ENCODE assay signal across 1 cellular context in the genomic region with DNA sequence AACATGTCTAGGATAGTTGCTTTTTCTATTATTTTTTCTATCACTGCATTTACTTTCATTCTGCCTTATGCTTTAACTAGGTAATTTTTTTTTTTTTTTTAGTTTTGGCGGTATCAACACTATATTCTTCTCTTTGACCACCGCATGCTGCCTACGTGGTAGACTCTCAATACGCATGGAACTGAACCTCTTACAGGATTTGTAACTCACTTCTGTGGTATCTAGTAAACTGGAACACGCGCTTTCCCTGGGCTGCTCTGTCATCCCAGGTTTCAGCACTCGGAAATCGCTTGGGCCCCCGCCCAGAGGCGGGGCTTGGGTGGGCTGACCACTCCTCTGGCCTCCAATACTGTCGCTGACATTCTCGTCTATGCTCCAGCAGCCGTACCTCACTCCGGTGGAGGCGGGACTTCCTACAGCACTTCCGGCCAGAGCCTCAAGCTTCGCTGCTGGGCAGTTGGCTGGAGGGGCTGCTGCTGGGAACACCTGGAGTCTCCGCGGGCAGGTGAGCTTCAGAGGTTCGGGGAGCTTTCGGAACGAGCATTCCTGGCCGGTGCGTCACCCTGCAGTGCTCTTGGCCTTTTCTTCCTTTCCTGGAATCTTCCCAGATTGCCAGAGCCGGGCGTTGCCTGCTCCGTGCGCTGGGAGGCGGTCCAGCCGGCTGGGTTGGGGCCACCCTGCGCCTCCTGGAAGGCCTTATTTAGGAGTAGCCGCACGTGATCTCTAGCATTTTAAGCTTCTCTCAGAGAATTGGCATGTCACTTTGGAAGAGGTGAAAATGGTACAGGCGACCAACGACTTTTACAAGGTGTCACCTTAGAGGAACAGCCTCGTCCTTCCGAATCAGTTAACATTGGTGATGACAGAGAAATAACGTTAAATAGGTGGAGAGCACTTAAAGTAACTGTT.
TF ChIP-seq lines count a peak whose summit lies in the region.

A gene with protein sequence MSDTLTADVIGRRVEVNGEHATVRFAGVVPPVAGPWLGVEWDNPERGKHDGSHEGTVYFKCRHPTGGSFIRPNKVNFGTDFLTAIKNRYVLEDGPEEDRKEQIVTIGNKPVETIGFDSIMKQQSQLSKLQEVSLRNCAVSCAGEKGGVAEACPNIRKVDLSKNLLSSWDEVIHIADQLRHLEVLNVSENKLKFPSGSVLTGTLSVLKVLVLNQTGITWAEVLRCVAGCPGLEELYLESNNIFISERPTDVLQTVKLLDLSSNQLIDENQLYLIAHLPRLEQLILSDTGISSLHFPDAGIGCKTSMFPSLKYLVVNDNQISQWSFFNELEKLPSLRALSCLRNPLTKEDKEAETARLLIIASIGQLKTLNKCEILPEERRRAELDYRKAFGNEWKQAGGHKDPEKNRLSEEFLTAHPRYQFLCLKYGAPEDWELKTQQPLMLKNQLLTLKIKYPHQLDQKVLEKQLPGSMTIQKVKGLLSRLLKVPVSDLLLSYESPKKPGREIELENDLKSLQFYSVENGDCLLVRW (plus strand): TSS at position 428 of the 909 bp plus-strand sequence. CDS start 12,623 bp downstream, outside the sequence.

TF ChIP-seq in GM12878, 131 proteins besides CTCF, POLR2A, EP300 and RAD21 (continued from another document and continues in another):
- TF ChIP-seq, protein P1, sequence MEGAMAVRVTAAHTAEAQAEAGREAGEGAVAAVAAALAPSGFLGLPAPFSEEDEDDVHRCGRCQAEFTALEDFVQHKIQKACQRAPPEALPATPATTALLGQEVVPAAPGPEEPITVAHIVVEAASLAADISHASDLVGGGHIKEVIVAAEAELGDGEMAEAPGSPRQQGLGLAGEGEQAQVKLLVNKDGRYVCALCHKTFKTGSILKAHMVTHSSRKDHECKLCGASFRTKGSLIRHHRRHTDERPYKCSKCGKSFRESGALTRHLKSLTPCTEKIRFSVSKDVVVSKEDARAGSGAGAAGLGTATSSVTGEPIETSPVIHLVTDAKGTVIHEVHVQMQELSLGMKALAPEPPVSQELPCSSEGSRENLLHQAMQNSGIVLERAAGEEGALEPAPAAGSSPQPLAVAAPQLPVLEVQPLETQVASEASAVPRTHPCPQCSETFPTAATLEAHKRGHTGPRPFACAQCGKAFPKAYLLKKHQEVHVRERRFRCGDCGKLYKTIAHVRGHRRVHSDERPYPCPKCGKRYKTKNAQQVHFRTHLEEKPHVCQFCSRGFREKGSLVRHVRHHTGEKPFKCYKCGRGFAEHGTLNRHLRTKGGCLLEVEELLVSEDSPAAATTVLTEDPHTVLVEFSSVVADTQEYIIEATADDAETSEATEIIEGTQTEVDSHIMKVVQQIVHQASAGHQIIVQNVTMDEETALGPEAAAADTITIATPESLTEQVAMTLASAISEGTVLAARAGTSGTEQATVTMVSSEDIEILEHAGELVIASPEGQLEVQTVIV (IDR thresholded peaks at IDR 0.05; ENCODE audit: borderline replicate concordance, partially characterized antibody) = peak; percentile 61
- TF ChIP-seq SMAD5 (IDR thresholded peaks at IDR 0.05; ENCODE audit: low read depth) = peak; percentile 86; the same call in 1 of the 2 replicates
- peak; percentile 67; the same call in 1 of the 2 replicates for TF ChIP-seq NBN (IDR thresholded peaks at IDR 0.05)
- TF ChIP-seq, protein P2, sequence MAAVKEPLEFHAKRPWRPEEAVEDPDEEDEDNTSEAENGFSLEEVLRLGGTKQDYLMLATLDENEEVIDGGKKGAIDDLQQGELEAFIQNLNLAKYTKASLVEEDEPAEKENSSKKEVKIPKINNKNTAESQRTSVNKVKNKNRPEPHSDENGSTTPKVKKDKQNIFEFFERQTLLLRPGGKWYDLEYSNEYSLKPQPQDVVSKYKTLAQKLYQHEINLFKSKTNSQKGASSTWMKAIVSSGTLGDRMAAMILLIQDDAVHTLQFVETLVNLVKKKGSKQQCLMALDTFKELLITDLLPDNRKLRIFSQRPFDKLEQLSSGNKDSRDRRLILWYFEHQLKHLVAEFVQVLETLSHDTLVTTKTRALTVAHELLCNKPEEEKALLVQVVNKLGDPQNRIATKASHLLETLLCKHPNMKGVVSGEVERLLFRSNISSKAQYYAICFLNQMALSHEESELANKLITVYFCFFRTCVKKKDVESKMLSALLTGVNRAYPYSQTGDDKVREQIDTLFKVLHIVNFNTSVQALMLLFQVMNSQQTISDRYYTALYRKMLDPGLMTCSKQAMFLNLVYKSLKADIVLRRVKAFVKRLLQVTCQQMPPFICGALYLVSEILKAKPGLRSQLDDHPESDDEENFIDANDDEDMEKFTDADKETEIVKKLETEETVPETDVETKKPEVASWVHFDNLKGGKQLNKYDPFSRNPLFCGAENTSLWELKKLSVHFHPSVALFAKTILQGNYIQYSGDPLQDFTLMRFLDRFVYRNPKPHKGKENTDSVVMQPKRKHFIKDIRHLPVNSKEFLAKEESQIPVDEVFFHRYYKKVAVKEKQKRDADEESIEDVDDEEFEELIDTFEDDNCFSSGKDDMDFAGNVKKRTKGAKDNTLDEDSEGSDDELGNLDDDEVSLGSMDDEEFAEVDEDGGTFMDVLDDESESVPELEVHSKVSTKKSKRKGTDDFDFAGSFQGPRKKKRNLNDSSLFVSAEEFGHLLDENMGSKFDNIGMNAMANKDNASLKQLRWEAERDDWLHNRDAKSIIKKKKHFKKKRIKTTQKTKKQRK (IDR thresholded peaks at IDR 0.05; ENCODE audit: low read depth, low read length) = no peak
- no peak for TF ChIP-seq MTA3 (IDR thresholded peaks at IDR 0.05; ENCODE audit: borderline replicate concordance, low read length)
- TF ChIP-seq, protein P3, sequence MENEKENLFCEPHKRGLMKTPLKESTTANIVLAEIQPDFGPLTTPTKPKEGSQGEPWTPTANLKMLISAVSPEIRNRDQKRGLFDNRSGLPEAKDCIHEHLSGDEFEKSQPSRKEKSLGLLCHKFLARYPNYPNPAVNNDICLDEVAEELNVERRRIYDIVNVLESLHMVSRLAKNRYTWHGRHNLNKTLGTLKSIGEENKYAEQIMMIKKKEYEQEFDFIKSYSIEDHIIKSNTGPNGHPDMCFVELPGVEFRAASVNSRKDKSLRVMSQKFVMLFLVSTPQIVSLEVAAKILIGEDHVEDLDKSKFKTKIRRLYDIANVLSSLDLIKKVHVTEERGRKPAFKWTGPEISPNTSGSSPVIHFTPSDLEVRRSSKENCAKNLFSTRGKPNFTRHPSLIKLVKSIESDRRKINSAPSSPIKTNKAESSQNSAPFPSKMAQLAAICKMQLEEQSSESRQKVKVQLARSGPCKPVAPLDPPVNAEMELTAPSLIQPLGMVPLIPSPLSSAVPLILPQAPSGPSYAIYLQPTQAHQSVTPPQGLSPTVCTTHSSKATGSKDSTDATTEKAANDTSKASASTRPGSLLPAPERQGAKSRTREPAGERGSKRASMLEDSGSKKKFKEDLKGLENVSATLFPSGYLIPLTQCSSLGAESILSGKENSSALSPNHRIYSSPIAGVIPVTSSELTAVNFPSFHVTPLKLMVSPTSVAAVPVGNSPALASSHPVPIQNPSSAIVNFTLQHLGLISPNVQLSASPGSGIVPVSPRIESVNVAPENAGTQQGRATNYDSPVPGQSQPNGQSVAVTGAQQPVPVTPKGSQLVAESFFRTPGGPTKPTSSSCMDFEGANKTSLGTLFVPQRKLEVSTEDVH (IDR thresholded peaks at IDR 0.05; ENCODE audit: low read depth, partially characterized antibody) = no peak
- no peak for TF ChIP-seq MEF2B (IDR thresholded peaks at IDR 0.05; ENCODE audit: partially characterized antibody, poor library complexity, severe bottlenecking)
- peak; percentile 69; the same call in 1 of the 3 replicates for TF ChIP-seq POU2F2 (IDR thresholded peaks at IDR 0.05; ENCODE audit: borderline replicate concordance, low read depth, low read length)
- TF ChIP-seq ZNF274 (IDR thresholded peaks at IDR 0.05; ENCODE audit: insufficient read depth, insufficient read length) = no peak
- no peak for TF ChIP-seq DPF2 (IDR thresholded peaks at IDR 0.05)
- TF ChIP-seq ESRRA (IDR thresholded peaks at IDR 0.05; ENCODE audit: low read length) = no peak
- TF ChIP-seq, protein P4, sequence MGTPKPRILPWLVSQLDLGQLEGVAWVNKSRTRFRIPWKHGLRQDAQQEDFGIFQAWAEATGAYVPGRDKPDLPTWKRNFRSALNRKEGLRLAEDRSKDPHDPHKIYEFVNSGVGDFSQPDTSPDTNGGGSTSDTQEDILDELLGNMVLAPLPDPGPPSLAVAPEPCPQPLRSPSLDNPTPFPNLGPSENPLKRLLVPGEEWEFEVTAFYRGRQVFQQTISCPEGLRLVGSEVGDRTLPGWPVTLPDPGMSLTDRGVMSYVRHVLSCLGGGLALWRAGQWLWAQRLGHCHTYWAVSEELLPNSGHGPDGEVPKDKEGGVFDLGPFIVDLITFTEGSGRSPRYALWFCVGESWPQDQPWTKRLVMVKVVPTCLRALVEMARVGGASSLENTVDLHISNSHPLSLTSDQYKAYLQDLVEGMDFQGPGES (IDR thresholded peaks at IDR 0.05) = no peak
- TF ChIP-seq LARP7 (IDR thresholded peaks at IDR 0.05) = peak; percentile 36; the same call in 1 of the 2 replicates
- TF ChIP-seq ASH2L (IDR thresholded peaks at IDR 0.05; ENCODE audit: borderline replicate concordance, low read depth) = no peak
- TF ChIP-seq RUNX3 (IDR thresholded peaks at IDR 0.05; ENCODE audit: low read length) = peak; percentile 3; the same call in 1 of the 2 replicates
- TF ChIP-seq MYB (IDR thresholded peaks at IDR 0.05; ENCODE audit: borderline replicate concordance, low read depth, low read length) = peak; percentile 35; the same call in 1 of the 2 replicates
- TF ChIP-seq, protein P5, sequence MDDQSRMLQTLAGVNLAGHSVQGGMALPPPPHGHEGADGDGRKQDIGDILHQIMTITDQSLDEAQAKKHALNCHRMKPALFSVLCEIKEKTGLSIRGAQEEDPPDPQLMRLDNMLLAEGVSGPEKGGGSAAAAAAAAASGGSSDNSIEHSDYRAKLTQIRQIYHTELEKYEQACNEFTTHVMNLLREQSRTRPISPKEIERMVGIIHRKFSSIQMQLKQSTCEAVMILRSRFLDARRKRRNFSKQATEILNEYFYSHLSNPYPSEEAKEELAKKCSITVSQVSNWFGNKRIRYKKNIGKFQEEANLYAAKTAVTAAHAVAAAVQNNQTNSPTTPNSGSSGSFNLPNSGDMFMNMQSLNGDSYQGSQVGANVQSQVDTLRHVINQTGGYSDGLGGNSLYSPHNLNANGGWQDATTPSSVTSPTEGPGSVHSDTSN (IDR thresholded peaks at IDR 0.05; ENCODE audit: insufficient replicate concordance, low read depth, low read length) = peak; percentile 69
- peak; percentile 23; the same call in 1 of the 2 replicates for TF ChIP-seq RB1 (IDR thresholded peaks at IDR 0.05; ENCODE audit: borderline replicate concordance)
- TF ChIP-seq, protein P6, sequence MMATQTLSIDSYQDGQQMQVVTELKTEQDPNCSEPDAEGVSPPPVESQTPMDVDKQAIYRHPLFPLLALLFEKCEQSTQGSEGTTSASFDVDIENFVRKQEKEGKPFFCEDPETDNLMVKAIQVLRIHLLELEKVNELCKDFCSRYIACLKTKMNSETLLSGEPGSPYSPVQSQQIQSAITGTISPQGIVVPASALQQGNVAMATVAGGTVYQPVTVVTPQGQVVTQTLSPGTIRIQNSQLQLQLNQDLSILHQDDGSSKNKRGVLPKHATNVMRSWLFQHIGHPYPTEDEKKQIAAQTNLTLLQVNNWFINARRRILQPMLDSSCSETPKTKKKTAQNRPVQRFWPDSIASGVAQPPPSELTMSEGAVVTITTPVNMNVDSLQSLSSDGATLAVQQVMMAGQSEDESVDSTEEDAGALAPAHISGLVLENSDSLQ (IDR thresholded peaks at IDR 0.05) = peak; percentile 90
- no peak for TF ChIP-seq FOXM1 (IDR thresholded peaks at IDR 0.05; ENCODE audit: low read depth, low read length)
- no peak for TF ChIP-seq HDGF (IDR thresholded peaks at IDR 0.05)
- TF ChIP-seq RELA (IDR thresholded peaks at IDR 0.05; ENCODE audit: borderline replicate concordance, partially characterized antibody) = no peak
- no peak for TF ChIP-seq EGR1 (IDR thresholded peaks at IDR 0.05; ENCODE audit: borderline replicate concordance in 1 of 2, low read depth in 2 of 2, low read length in 2 of 2)
- TF ChIP-seq, protein P7, sequence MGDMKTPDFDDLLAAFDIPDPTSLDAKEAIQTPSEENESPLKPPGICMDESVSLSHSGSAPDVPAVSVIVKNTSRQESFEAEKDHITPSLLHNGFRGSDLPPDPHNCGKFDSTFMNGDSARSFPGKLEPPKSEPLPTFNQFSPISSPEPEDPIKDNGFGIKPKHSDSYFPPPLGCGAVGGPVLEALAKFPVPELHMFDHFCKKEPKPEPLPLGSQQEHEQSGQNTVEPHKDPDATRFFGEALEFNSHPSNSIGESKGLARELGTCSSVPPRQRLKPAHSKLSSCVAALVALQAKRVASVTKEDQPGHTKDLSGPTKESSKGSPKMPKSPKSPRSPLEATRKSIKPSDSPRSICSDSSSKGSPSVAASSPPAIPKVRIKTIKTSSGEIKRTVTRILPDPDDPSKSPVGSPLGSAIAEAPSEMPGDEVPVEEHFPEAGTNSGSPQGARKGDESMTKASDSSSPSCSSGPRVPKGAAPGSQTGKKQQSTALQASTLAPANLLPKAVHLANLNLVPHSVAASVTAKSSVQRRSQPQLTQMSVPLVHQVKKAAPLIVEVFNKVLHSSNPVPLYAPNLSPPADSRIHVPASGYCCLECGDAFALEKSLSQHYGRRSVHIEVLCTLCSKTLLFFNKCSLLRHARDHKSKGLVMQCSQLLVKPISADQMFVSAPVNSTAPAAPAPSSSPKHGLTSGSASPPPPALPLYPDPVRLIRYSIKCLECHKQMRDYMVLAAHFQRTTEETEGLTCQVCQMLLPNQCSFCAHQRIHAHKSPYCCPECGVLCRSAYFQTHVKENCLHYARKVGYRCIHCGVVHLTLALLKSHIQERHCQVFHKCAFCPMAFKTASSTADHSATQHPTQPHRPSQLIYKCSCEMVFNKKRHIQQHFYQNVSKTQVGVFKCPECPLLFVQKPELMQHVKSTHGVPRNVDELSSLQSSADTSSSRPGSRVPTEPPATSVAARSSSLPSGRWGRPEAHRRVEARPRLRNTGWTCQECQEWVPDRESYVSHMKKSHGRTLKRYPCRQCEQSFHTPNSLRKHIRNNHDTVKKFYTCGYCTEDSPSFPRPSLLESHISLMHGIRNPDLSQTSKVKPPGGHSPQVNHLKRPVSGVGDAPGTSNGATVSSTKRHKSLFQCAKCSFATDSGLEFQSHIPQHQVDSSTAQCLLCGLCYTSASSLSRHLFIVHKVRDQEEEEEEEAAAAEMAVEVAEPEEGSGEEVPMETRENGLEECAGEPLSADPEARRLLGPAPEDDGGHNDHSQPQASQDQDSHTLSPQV (IDR thresholded peaks at IDR 0.05) = no peak
- peak; percentile 39 to 81; a peak in 2 of 4 replicates for TF ChIP-seq SRF (IDR thresholded peaks at IDR 0.05; ENCODE audit: low read depth in 2 of 2, low read length in 2 of 2)
- no peak for TF ChIP-seq NR2C1 (IDR thresholded peaks at IDR 0.05)
- no peak for TF ChIP-seq ZZZ3 (IDR thresholded peaks at IDR 0.05; ENCODE audit: control insufficient read depth, insufficient read length, low read depth)
- peak; percentile 33 to 42; a peak in 1 of 4 replicates for TF ChIP-seq IKZF2 (IDR thresholded peaks at IDR 0.05)
